16 cellular contexts compared by ENCODE assay signal in the genomic region with DNA sequence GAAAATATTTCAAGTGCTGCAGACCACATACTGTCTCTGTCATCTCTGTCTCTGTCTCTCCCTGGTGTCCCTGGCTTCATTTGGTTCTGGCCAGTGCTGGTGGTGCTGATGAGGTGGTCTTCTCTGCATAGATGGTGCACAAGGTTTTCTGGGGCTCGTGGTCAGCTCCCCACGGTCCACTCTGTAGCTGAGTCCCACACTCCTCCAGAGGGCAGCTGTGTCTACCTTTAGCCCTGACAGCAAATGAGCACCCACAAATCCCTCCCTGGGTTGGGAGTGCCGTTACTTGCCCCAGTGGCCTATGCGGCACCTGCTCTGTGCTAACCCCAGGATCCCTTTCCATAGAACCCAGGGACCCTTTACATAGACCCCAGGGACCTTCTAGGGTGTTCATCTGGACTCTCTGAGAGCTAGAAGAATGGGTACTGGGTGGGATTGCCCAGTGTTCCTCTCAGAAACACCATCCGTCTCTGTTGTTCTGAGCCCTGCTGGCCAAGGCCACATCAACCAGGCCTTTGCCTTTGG.
DNase-seq lines count a peak whose midpoint lies in the region; ATAC-seq and TF ChIP-seq lines count a peak whose summit lies in the region.
"Had no signal": no experiment of that assay in that cellular context is flagged by ENCODE, and none has a peak within 500 bp of the region (broad histone marks: within the 10 kb centered on the region; RNA-seq: fewer than 3 reads in every experiment).

No MANE protein-coding gene starts in this region.

- H3K36me3 Mint-ChIP-seq in H9 (ENCODE audit: insufficient read depth in 1 of 3, low read depth in 3 of 3): no peaks in the 10 kb centered on the region
- H3K36me3 Mint-ChIP-seq in stimulated activated memory B cell treated with anti-CD40 and anti-IgM and Interleukin-4, amounts not matched to agents 10 μg/mL and 1 μg/mL and 100 μg/mL, for 72 hours: no peaks in the 10 kb centered on the region
- no peaks in the 10 kb centered on the region for H3K36me3 Mint-ChIP-seq in CD4-positive, alpha-beta T cell (ENCODE audit: low read depth)

- no peaks in the 10 kb centered on the region for H4K20me1 ChIP-seq in H9 (ENCODE audit: control insufficient read depth, insufficient read depth, insufficient read length)

- no peak overlapping the region for H2BK120ac ChIP-seq in H9 (ENCODE audit: low read depth, low read length, poor library complexity, severe bottlenecking)

- peak; percentile 31 for ATAC-seq in stimulated activated memory B cell treated with anti-CD40 and anti-IgM and Interleukin-4, amounts not matched to agents 10 μg/mL and 1 μg/mL and 100 μg/mL, for 72 hours
- no peak for ATAC-seq in foreskin keratinocyte
- no peak for ATAC-seq in CD4-positive, alpha-beta T cell (ENCODE audit: poor library complexity)

- H3K4ac ChIP-seq in H9 (ENCODE audit: low read depth, low read length): no peak overlapping the region

- POLR2A ChIA-PET in CD4-positive, alpha-beta T cell (lab: Charles Lee): no interaction called here

- no peak overlapping the region for H2BK20ac ChIP-seq in H9 (ENCODE audit: low read depth, low read length, poor library complexity, severe bottlenecking)

- no peak overlapping the region for H4K5ac ChIP-seq in H9 (ENCODE audit: insufficient read length, low read depth, low read length)

- no peak overlapping the region for H3K4me2 ChIP-seq in H9 (ENCODE audit: insufficient read depth, insufficient read length, low read length)
- H3K4me2 ChIP-seq: KMS-11 had no signal

- no peak overlapping the region for H2AFZ ChIP-seq in H9 (ENCODE audit: low read length)

- H3K4me1 Mint-ChIP-seq in H9: no peaks in the 10 kb centered on the region
- no peaks in the 10 kb centered on the region for H3K4me1 Mint-ChIP-seq in stimulated activated memory B cell treated with anti-CD40 and anti-IgM and Interleukin-4, amounts not matched to agents 10 μg/mL and 1 μg/mL and 100 μg/mL, for 72 hours
- H3K4me1 Mint-ChIP-seq in CD4-positive, alpha-beta T cell (ENCODE audit: low read depth): no peaks in the 10 kb centered on the region

- H3K79me2 ChIP-seq in H9 (ENCODE audit: insufficient read depth, low read length): no peaks in the 10 kb centered on the region

- H3K79me1 ChIP-seq in H9 (ENCODE audit: insufficient read depth, low read depth, low read length, poor library complexity, severe bottlenecking): no peaks in the 10 kb centered on the region

- H2BK15ac ChIP-seq in H9 (ENCODE audit: low read depth, low read length): no peak overlapping the region; the same call in 1 of the 2 replicates

- H3K4me3 Mint-ChIP-seq in H9: no peak overlapping the region; a peak in 1 of 5 replicates
- no peak overlapping the region for H3K4me3 Mint-ChIP-seq in stimulated activated memory B cell treated with anti-CD40 and anti-IgM and Interleukin-4, amounts not matched to agents 10 μg/mL and 1 μg/mL and 100 μg/mL, for 72 hours
- no peak overlapping the region for H3K4me3 Mint-ChIP-seq in CD4-positive, alpha-beta T cell

- no peak overlapping the region for H2BK12ac ChIP-seq in H9 (ENCODE audit: insufficient read length, low read depth, low read length)

- no peak overlapping the region for H3K18ac ChIP-seq in H9 (ENCODE audit: insufficient read length, low read depth, low read length)

- DNase-seq in D341Med (ENCODE audit: low spot score): peak; percentile 5
- DNase-seq in H9: peak; percentile 12
- peak; percentile 2 for DNase-seq in mucosa of gallbladder (ENCODE audit: low spot score)
- no peak for DNase-seq in foreskin keratinocyte
- no peak for DNase-seq in GF-D8 (lab: John Stamatoyannopoulos, UW)
- DNase-seq in CD4-positive, alpha-beta T cell: no peak
- DNase-seq: AML-193, MV-4-11, NCI-H187, NCI-H2227 treated with DMSO at 0.1 percent for 48 hours, NCI-H510A treated with DMSO at 0.1 percent for 48 hours, NCI-H774, SHP77 had no signal

- CTCF ChIA-PET in CD4-positive, alpha-beta T cell (lab: Charles Lee): no interaction called here

- H3K27ac ChIP-seq in H9 (ENCODE audit: insufficient read length, low read depth, low read length) (no peak overlapping the region), foreskin keratinocyte (no peak overlapping the region)
- no peak overlapping the region for H3K27ac ChIP-seq in CD4-positive, alpha-beta T cell (ENCODE audit: low read depth, low read length)
- H3K27ac ChIP-seq: C4-2B, KMS-11 had no signal

- no peak overlapping the region for H3K56ac ChIP-seq in H9 (ENCODE audit: insufficient read length, low read depth, low read length)

- no peaks in the 10 kb centered on the region for H3K9me3 Mint-ChIP-seq in H9
- no peaks in the 10 kb centered on the region for H3K9me3 Mint-ChIP-seq in stimulated activated memory B cell treated with anti-CD40 and anti-IgM and Interleukin-4, amounts not matched to agents 10 μg/mL and 1 μg/mL and 100 μg/mL, for 72 hours
- H3K9me3 Mint-ChIP-seq in CD4-positive, alpha-beta T cell: no peaks in the 10 kb centered on the region

- H3K9ac ChIP-seq in H9 (ENCODE audit: extremely low read depth, insufficient read length, low read length): no peak overlapping the region
- H3K9ac ChIP-seq: KMS-11 had no signal

- no CpG with 5 or more reads among the region's 5 CpGs for WGBS in H9 (ENCODE audit: extremely low coverage, insufficient read length, low lambda C conversion rate)

- H3K27ac Mint-ChIP-seq in H9: no peak overlapping the region
- no peak overlapping the region for H3K27ac Mint-ChIP-seq in stimulated activated memory B cell treated with anti-CD40 and anti-IgM and Interleukin-4, amounts not matched to agents 10 μg/mL and 1 μg/mL and 100 μg/mL, for 72 hours
- H3K27ac Mint-ChIP-seq in CD4-positive, alpha-beta T cell: no peak overlapping the region

- no peak overlapping the region for H2AK5ac ChIP-seq in H9 (ENCODE audit: insufficient read length, low read length)

- H3K9me3 ChIP-seq in H9 (ENCODE audit: control insufficient read depth, low read depth, low read length): no peaks in the 10 kb centered on the region
- no peaks in the 10 kb centered on the region for H3K9me3 ChIP-seq in CD4-positive, alpha-beta T cell (ENCODE audit: control insufficient read depth, low read length)

- H3K4me1 ChIP-seq in H9 (ENCODE audit: insufficient read depth, low read length) (no peaks in the 10 kb centered on the region), foreskin keratinocyte (no peaks in the 10 kb centered on the region)

- TF ChIP-seq CTCF in H9 (conservative IDR thresholded peaks at IDR 0.05) (no peak), foreskin keratinocyte (conservative IDR thresholded peaks at IDR 0.05) (no peak)
- no peak for TF ChIP-seq CTCF in CD4-positive, alpha-beta T cell (IDR thresholded peaks at IDR 0.05)

- H4K8ac ChIP-seq in H9 (replicated peaks; ENCODE audit: insufficient read length, low read depth, low read length): no peak overlapping the region

- intact Hi-C loops in CD4-positive, alpha-beta T cell (cut with DNase I, micrococcal nuclease): no loop called here

- H3K23ac ChIP-seq in H9 (ENCODE audit: insufficient read length, low read depth, low read length): no peak overlapping the region

- H2BK5ac ChIP-seq in H9 (ENCODE audit: insufficient read length, low read length): no peak overlapping the region

- no peaks in the 10 kb centered on the region for H3K27me3 Mint-ChIP-seq in H9 (ENCODE audit: low read depth)
- peaks cover 9% of the 10 kb centered on the region for H3K27me3 Mint-ChIP-seq in stimulated activated memory B cell treated with anti-CD40 and anti-IgM and Interleukin-4, amounts not matched to agents 10 μg/mL and 1 μg/mL and 100 μg/mL, for 72 hours
- peaks cover 6% of the 10 kb centered on the region for H3K27me3 Mint-ChIP-seq in CD4-positive, alpha-beta T cell

- H3T11ph ChIP-seq in H9 (ENCODE audit: low read length): no peak overlapping the region

- H3K14ac ChIP-seq in H9 (ENCODE audit: insufficient read depth, low read length): no peak overlapping the region

- H3K23me2 ChIP-seq in H9 (ENCODE audit: insufficient read length, low read depth, low read length, poor library complexity, severe bottlenecking): no peaks in the 10 kb centered on the region

- no peaks in the 10 kb centered on the region for H3K27me3 ChIP-seq in H9 (ENCODE audit: insufficient read depth, low read length)
- H3K27me3 ChIP-seq in foreskin keratinocyte: peaks cover 13% of the 10 kb centered on the region
- no peaks in the 10 kb centered on the region for H3K27me3 ChIP-seq in CD4-positive, alpha-beta T cell (ENCODE audit: control insufficient read depth, insufficient read depth, low read length)

- H4K91ac ChIP-seq in H9 (ENCODE audit: insufficient read length, low read depth, low read length): no peak overlapping the region

Comparison
In these comparisons a context has a peak if more than half of its experiments do, and no peak if none do; other contexts are left out.
1. DNase-seq: peak in D341Med (single experiment), H9 (single experiment) and mucosa of gallbladder (single experiment); none in foreskin keratinocyte (0 of 2), GF-D8 (single experiment) and CD4-positive, alpha-beta T cell (0 of 10).